In the genomic region with DNA sequence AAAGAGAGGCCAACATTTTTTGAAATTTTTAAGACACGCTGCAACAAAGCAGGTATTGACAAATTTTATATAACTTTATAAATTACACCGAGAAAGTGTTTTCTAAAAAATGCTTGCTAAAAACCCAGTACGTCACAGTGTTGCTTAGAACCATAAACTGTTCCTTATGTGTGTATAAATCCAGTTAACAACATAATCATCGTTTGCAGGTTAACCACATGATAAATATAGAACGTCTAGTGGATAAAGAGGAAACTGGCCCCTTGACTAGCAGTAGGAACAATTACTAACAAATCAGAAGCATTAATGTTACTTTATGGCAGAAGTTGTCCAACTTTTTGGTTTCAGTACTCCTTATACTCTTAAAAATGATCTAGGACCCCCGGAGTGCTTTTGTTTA, we compare ENCODE assay signal across 8 cellular contexts. TPM values are rescaled to one million over a fixed set of nuclear protein-coding genes. Genes with fewer than 3 reads are reported as not detected.
DNase-seq lines count a peak whose midpoint lies in the region; ATAC-seq, FAIRE-seq and TF ChIP-seq lines count a peak whose summit lies in the region.

No MANE protein-coding gene starts in this region.

- H3K9me3 Mint-ChIP-seq in osteocyte (ENCODE audit: unreplicated experiment) = no peaks in the 10 kb centered on the region

- TF ChIP-seq POLR2A in GM12892 (IDR thresholded peaks at IDR 0.05; ENCODE audit: low read depth, low read length) = no peak

- H3K9ac ChIP-seq in OCI-LY1 (ENCODE audit: low read length) (peak overlapping the region; percentile 86), duodenal mucosa (ENCODE audit: low read depth in 1 of 2, low read length in 2 of 2) (peak overlapping the region; percentile 94 to 95)

- DNase-seq in osteocyte (ENCODE audit: extremely low spot score, unreplicated experiment) (no peak), A172 (ENCODE audit: low spot score) (no peak), GM12892 (ENCODE audit: insufficient read length) (no peak), NCI-H82 (lab: John Stamatoyannopoulos, UW) (no peak)

- H3K4me1 ChIP-seq in OCI-LY1 (ENCODE audit: insufficient read depth, low read length, severe bottlenecking) (peaks cover 20% of the 10 kb centered on the region), duodenal mucosa (ENCODE audit: control insufficient read depth in 1 of 2, insufficient read depth in 2 of 2, low read length in 2 of 2) (peaks cover 0 to 13% of the 10 kb centered on the region in 2 donors)

- TF ChIP-seq CTCF in OCI-LY1 (IDR thresholded peaks at IDR 0.05; ENCODE audit: low read length) (no peak), osteocyte (IDR thresholded peaks at IDR 0.05) (no peak)

- FAIRE-seq in GM12892 (lab: Jason Lieb, UNC) = no peak

- no peaks in the 10 kb centered on the region for H3F3A ChIP-seq in OCI-LY1 (ENCODE audit: insufficient read depth, low read length)

- no peaks in the 10 kb centered on the region for H3K27me3 Mint-ChIP-seq in osteocyte (ENCODE audit: unreplicated experiment)

- H3K9me2 ChIP-seq in OCI-LY1 (ENCODE audit: low read depth, low read length) = no peaks in the 10 kb centered on the region

- H3K79me2 ChIP-seq in OCI-LY1 (ENCODE audit: insufficient read depth, low read length) = no peaks in the 10 kb centered on the region

- peaks cover 25% of the 10 kb centered on the region for H3K36me3 ChIP-seq in OCI-LY1 (ENCODE audit: insufficient read depth, low read length)
- H3K36me3 ChIP-seq in duodenal mucosa (ENCODE audit: control insufficient read depth in 1 of 2, insufficient read depth in 2 of 2, low read length in 2 of 2) = peaks cover 0 to 3% of the 10 kb centered on the region in 2 donors

- peak overlapping the region; percentile 96 for H3K4me3 Mint-ChIP-seq in osteocyte (ENCODE audit: unreplicated experiment)

- H3K9me3 ChIP-seq in OCI-LY1 (ENCODE audit: low read length) (no peaks in the 10 kb centered on the region), duodenal mucosa (ENCODE audit: control insufficient read depth in 1 of 2, low read length in 2 of 2) (no peaks in the 10 kb centered on the region)

- H3K27me3 ChIP-seq in OCI-LY1 (ENCODE audit: insufficient read depth, low read length) (no peaks in the 10 kb centered on the region), duodenal mucosa (ENCODE audit: control insufficient read depth in 1 of 2, insufficient read depth in 2 of 2, low read length in 2 of 2) (no peaks in the 10 kb centered on the region)

- peak overlapping the region; percentile 93 for H3K27ac ChIP-seq in OCI-LY1 (ENCODE audit: low read depth, low read length, poor library complexity, severe bottlenecking)
- H3K27ac ChIP-seq in duodenal mucosa (ENCODE audit: low read depth, low read length) = peak overlapping the region; percentile 22

- peaks cover 4% of the 10 kb centered on the region for H3K4me1 Mint-ChIP-seq in osteocyte (ENCODE audit: unreplicated experiment)

- peak overlapping the region; percentile 84 for H3K4me3 ChIP-seq in GM08714 (ENCODE audit: low read length)
- peak overlapping the region; percentile 75 for H3K4me3 ChIP-seq in OCI-LY1 (ENCODE audit: low read depth, low read length, poor library complexity, severe bottlenecking)
- H3K4me3 ChIP-seq in duodenal mucosa (ENCODE audit: low read depth in 1 of 2, low read length in 2 of 2) = peak overlapping the region; percentile 82 to 99

- no peak for ATAC-seq in HG02884 (IDR thresholded peaks at IDR 0.05; ENCODE audit: unreplicated experiment)

- no peaks in the 10 kb centered on the region for H3K36me3 Mint-ChIP-seq in osteocyte (ENCODE audit: unreplicated experiment)

- peak overlapping the region; percentile 99 for H3K27ac Mint-ChIP-seq in osteocyte (ENCODE audit: unreplicated experiment)

- H3K4me2 ChIP-seq in OCI-LY1 (ENCODE audit: low read length) = peak overlapping the region; percentile 91

- no peak overlapping the region for H2AFZ ChIP-seq in OCI-LY1 (ENCODE audit: low read length)

- no peaks in the 10 kb centered on the region for H4K20me1 ChIP-seq in OCI-LY1 (ENCODE audit: insufficient read depth, low read length)

RNA-seq across cellular contexts. Expression of a gene that starts 1.2 kb away (rescaled TPM):
- 2.6 and 2.8 TPM in 2 replicates for total RNA-seq in osteocyte
- 9.7 and 13.0 TPM in 2 replicates for total RNA-seq in A172 (2014; rRNA removed; shearing (Covaris generic))
- polyA plus RNA-seq in GM12892 (2012; ENCODE audit: missing spikeins) = 10.5 TPM

RNA-seq across cellular contexts. Expression of a gene that starts 1.3 kb away (rescaled TPM):
- total RNA-seq in osteocyte = not detected in 2 replicates
- total RNA-seq in A172 (2014; rRNA removed; shearing (Covaris generic)) = not detected in 2 replicates
- polyA plus RNA-seq in GM12892 (2012; ENCODE audit: missing spikeins) = not detected
